Comparison of ENCODE assay signal across 21 cellular contexts in the genomic region with DNA sequence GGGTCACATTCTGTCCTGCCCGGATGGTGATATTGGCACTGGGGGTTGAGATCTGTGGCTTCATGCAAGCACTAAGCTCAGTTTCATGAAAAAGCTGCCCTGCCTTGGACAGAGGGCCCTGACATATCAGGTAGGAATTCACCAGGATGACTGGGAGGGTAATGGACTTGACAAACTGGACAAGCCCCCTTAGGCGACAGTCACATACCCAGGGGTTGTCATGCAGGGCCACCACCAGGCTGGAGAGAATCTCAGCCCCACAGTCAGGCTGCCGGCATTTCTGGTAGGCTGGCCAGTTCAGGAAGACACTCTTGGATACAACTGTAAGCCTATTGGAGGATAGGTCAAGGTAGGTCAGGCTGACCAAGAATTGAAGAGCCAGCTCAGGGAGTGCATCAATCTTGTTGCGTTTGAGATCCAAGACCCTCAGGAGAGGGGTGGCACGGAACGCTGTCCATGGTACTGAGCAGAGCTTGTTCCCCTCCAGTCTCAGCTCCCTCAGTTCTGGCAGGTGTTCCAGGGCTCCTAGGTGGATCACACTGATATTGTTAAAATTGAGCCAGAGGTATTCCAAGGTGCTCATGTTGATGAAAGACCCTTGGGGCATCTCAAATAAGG. TPM values are rescaled to one million over a fixed set of nuclear protein-coding genes. Genes with fewer than 3 reads are reported as not detected.
DNase-seq lines count a peak whose midpoint lies in the region; ATAC-seq and TF ChIP-seq lines count a peak whose summit lies in the region.
"Had no signal": no experiment of that assay in that cellular context is flagged by ENCODE, and none has a peak within 500 bp of the region (broad histone marks: within the 10 kb centered on the region; RNA-seq: fewer than 3 reads in every experiment).

No MANE protein-coding gene starts in this region.

- H3K9me3 ChIP-seq in Karpas-422 (ENCODE audit: low read length) (no peaks in the 10 kb centered on the region), neural cell (ENCODE audit: low read length) (no peaks in the 10 kb centered on the region)
- H3K9me3 ChIP-seq: ascending aorta, BLaER1, gastrocnemius medialis, MG63 had no signal

- H3K27me3 ChIP-seq in GM23338 (ENCODE audit: insufficient read depth) (no peaks in the 10 kb centered on the region), Karpas-422 (ENCODE audit: low read length) (no peaks in the 10 kb centered on the region), neural cell (ENCODE audit: insufficient read depth, low read depth, low read length) (no peaks in the 10 kb centered on the region)
- H3K27me3 ChIP-seq: ascending aorta, BLaER1, gastrocnemius medialis, MG63 had no signal

- TF ChIP-seq EP300 in neural cell (conservative IDR thresholded peaks at IDR 0.05; ENCODE audit: poor library complexity, severe bottlenecking) = no peak

- H3K9me3 Mint-ChIP-seq in GM23338 (no peaks in the 10 kb centered on the region), Calu3 (ENCODE audit: low read depth, unreplicated experiment) (no peaks in the 10 kb centered on the region)

- H2AFZ ChIP-seq in GM23338 (no peak overlapping the region), Karpas-422 (ENCODE audit: low read length) (no peak overlapping the region), neural cell (ENCODE audit: low read depth, low read length) (no peak overlapping the region)

- DNase-seq in GM23338 (ENCODE audit: low spot score) (peak; percentile 72), Karpas-422 (peak; percentile 38), dermis blood vessel endothelial cell (peak; percentile 13), cortex of kidney (lab: John Stamatoyannopoulos, UW) (no peak), NCI-H748 treated with DMSO at 0.1 percent for 48 hours (lab: John Stamatoyannopoulos, UW) (no peak), Calu3 (no peak)
- DNase-seq: activated CD8-positive, alpha-beta memory T cell treated with anti-CD3 and anti-CD28 coated beads, Interleukin-2, amount 50 U/mL, for 4 hours; gastrocnemius medialis; MG63; naive thymus-derived CD4-positive, alpha-beta T cell; NCI-H2029 treated with DMSO at 0.1 percent for 48 hours; spleen; T-helper 9 cell had no signal

- peak; percentile 88 for ATAC-seq in GM23338
- ATAC-seq: gastrocnemius medialis; naive thymus-derived CD4-positive, alpha-beta T cell had no signal

- CTCF ChIA-PET in Calu3 (lab: Charles Lee) = no interaction called here

- no peak overlapping the region for H3K9ac ChIP-seq in Karpas-422 (ENCODE audit: low read length)
- H3K9ac ChIP-seq in neural cell (ENCODE audit: low read length) = no peak overlapping the region
- H3K9ac ChIP-seq: BLaER1 had no signal

- H3K9me2 ChIP-seq in GM23338 (ENCODE audit: insufficient read depth) (peaks cover 7% of the 10 kb centered on the region; the same call in 1 of the 2 replicates), Karpas-422 (replicated peaks; ENCODE audit: insufficient read depth, low read length) (no peaks in the 10 kb centered on the region), neural cell (ENCODE audit: insufficient read depth, low read length) (no peaks in the 10 kb centered on the region)

- H3K4me1 Mint-ChIP-seq in GM23338 (no peaks in the 10 kb centered on the region), Calu3 (ENCODE audit: low read depth, unreplicated experiment) (no peaks in the 10 kb centered on the region)
- H3K4me1 Mint-ChIP-seq: naive thymus-derived CD4-positive, alpha-beta T cell had no signal

- no TSS peak for BruUV-seq in Calu3 (replicated peaks; lab: Mats Ljungman, UMichigan)

- TF ChIP-seq CTCF in GM23338 (conservative IDR thresholded peaks at IDR 0.05; ENCODE audit: low read depth in 2 of 2) = no peak
- TF ChIP-seq CTCF in neural cell (IDR thresholded peaks at IDR 0.05; ENCODE audit: poor library complexity, severe bottlenecking) = no peak
- TF ChIP-seq CTCF in Calu3 (IDR thresholded peaks at IDR 0.05; ENCODE audit: unreplicated experiment) = no peak

- TF ChIP-seq RAD21 in neural cell (conservative IDR thresholded peaks at IDR 0.05) = no peak

- no peak overlapping the region for H3K4me2 ChIP-seq in GM23338
- H3K4me2 ChIP-seq in Karpas-422 (ENCODE audit: low read depth, low read length, poor library complexity, severe bottlenecking) = no peak overlapping the region
- H3K4me2 ChIP-seq in neural cell (ENCODE audit: low read length) = no peak overlapping the region
- H3K4me2 ChIP-seq: BLaER1 had no signal

- H3K36me3 ChIP-seq in GM23338 (ENCODE audit: insufficient read depth) = no peaks in the 10 kb centered on the region
- no peaks in the 10 kb centered on the region for H3K36me3 ChIP-seq in Karpas-422 (ENCODE audit: insufficient read depth, low read length)
- H3K36me3 ChIP-seq in neural cell (ENCODE audit: insufficient read depth, low read length) = no peaks in the 10 kb centered on the region
- H3K36me3 ChIP-seq: ascending aorta, BLaER1, gastrocnemius medialis, MG63, spleen had no signal

- H3K4me3 Mint-ChIP-seq in GM23338 (no peak overlapping the region), Calu3 (ENCODE audit: low read depth, unreplicated experiment) (no peak overlapping the region)
- H3K4me3 Mint-ChIP-seq: naive thymus-derived CD4-positive, alpha-beta T cell had no signal

- H3K4me1 ChIP-seq in GM23338 (ENCODE audit: insufficient read depth) = no peaks in the 10 kb centered on the region
- no peaks in the 10 kb centered on the region for H3K4me1 ChIP-seq in Karpas-422 (ENCODE audit: low read length)
- H3K4me1 ChIP-seq: ascending aorta, BLaER1, gastrocnemius medialis, spleen had no signal

- H3K27me3 Mint-ChIP-seq in GM23338 (ENCODE audit: insufficient read depth, low read depth, poor library complexity) (peaks cover 2% of the 10 kb centered on the region), Calu3 (ENCODE audit: unreplicated experiment) (peaks cover 39% of the 10 kb centered on the region)

- H3K27ac ChIP-seq in GM23338 (ENCODE audit: low read depth) = no peak overlapping the region
- H3K27ac ChIP-seq in Karpas-422 (ENCODE audit: low read length) = no peak overlapping the region
- H3K27ac ChIP-seq in neural cell (ENCODE audit: low read length) = no peak overlapping the region
- H3K27ac ChIP-seq: ascending aorta, BLaER1, gastrocnemius medialis, spleen had no signal

- H3K4me3 ChIP-seq in GM23338 (no peak overlapping the region), Karpas-422 (ENCODE audit: low read length) (no peak overlapping the region), neural cell (ENCODE audit: low read length) (no peak overlapping the region)
- H3K4me3 ChIP-seq: ascending aorta, BLaER1, gastrocnemius medialis, MG63, spleen had no signal

- H3K79me2 ChIP-seq in GM23338 (replicated peaks; ENCODE audit: insufficient read depth) (no peaks in the 10 kb centered on the region), Karpas-422 (ENCODE audit: low read length) (no peaks in the 10 kb centered on the region), neural cell (replicated peaks; ENCODE audit: insufficient read depth, low read length) (no peaks in the 10 kb centered on the region)

- intact Hi-C loops in Calu3 (cut with micrococcal nuclease; ENCODE audit: unreplicated experiment) = no loop called here

- H3K27ac Mint-ChIP-seq in GM23338 (no peak overlapping the region), Calu3 (ENCODE audit: unreplicated experiment) (no peak overlapping the region)
- H3K27ac Mint-ChIP-seq: naive thymus-derived CD4-positive, alpha-beta T cell had no signal

- no peaks in the 10 kb centered on the region for H3F3A ChIP-seq in GM23338 (replicated peaks; ENCODE audit: low read depth)
- no peaks in the 10 kb centered on the region for H3F3A ChIP-seq in neural cell (ENCODE audit: insufficient read depth, low read length, poor library complexity, severe bottlenecking)

- H4K20me1 ChIP-seq in GM23338 (replicated peaks; ENCODE audit: insufficient read depth) (no peaks in the 10 kb centered on the region), Karpas-422 (ENCODE audit: insufficient read depth, low read depth, low read length) (no peaks in the 10 kb centered on the region), neural cell (ENCODE audit: insufficient read depth) (no peaks in the 10 kb centered on the region)
- H4K20me1 ChIP-seq: BLaER1 had no signal

- no peaks in the 10 kb centered on the region for H3K36me3 Mint-ChIP-seq in GM23338 (ENCODE audit: low read depth)
- no peaks in the 10 kb centered on the region for H3K36me3 Mint-ChIP-seq in Calu3 (ENCODE audit: insufficient read depth, unreplicated experiment)
- H3K36me3 Mint-ChIP-seq: naive thymus-derived CD4-positive, alpha-beta T cell had no signal

RNA-seq across cellular contexts. Expression of a gene that starts 0.8 kb away (rescaled TPM):
- total RNA-seq in GM23338 (2014; rRNA removed; shearing (Covaris generic)) = not detected in 2 replicates
- polyA plus RNA-seq in GM23338 (2016; fragmentation: Nextera tagmentation; extraction: Ambion mirVana) = not detected in 2 replicates
- total RNA-seq in Karpas-422 (2014; rRNA removed; shearing (Covaris generic); ENCODE audit: low replicate concordance) = not detected in 2 replicates
- not detected in 2 replicates for total RNA-seq in dermis blood vessel endothelial cell
- not detected in 2 replicates for polyA plus RNA-seq in neural cell
- polyA minus RNA-seq in neural cell = not detected in 2 replicates
- not detected in 2 replicates for total RNA-seq in Calu3 (2022)
- total RNA-seq: ascending aorta; gastrocnemius medialis; H1; naive thymus-derived CD4-positive, alpha-beta T cell; NCI-H460; posterior vena cava; SK-MEL-5; spleen had no signal
- polyA plus RNA-seq: H1; naive thymus-derived CD4-positive, alpha-beta T cell; spleen; thymus had no signal

RNA-seq across cellular contexts. Expression of a gene that starts 16.8 kb away (rescaled TPM):
- total RNA-seq in GM23338 (2014; rRNA removed; shearing (Covaris generic)) = 0.07 TPM in 1 of 2 replicates, not detected in the other
- polyA plus RNA-seq in GM23338 (2016; fragmentation: Nextera tagmentation; extraction: Ambion mirVana) = not detected in 2 replicates
- total RNA-seq in Karpas-422 (2014; rRNA removed; shearing (Covaris generic); ENCODE audit: low replicate concordance) = not detected in 2 replicates
- not detected in 2 replicates for total RNA-seq in dermis blood vessel endothelial cell
- not detected in 2 replicates for polyA plus RNA-seq in neural cell
- polyA minus RNA-seq in neural cell = not detected in 2 replicates
- total RNA-seq in Calu3 (2022) = not detected in 2 replicates
- total RNA-seq: ascending aorta; gastrocnemius medialis; H1; naive thymus-derived CD4-positive, alpha-beta T cell; NCI-H460; posterior vena cava; SK-MEL-5; spleen had no signal
- polyA plus RNA-seq: naive thymus-derived CD4-positive, alpha-beta T cell; spleen; thymus had no signal

RNA-seq across cellular contexts. Expression of a gene that starts 20.3 kb away (rescaled TPM):
- total RNA-seq in GM23338 (2014; rRNA removed; shearing (Covaris generic)) = not detected in 2 replicates
- not detected in 2 replicates for polyA plus RNA-seq in GM23338 (2016; fragmentation: Nextera tagmentation; extraction: Ambion mirVana)
- total RNA-seq in Karpas-422 (2014; rRNA removed; shearing (Covaris generic); ENCODE audit: low replicate concordance) = not detected in 2 replicates
- not detected in 2 replicates for total RNA-seq in dermis blood vessel endothelial cell
- polyA plus RNA-seq in neural cell = not detected in 2 replicates
- not detected in 2 replicates for polyA minus RNA-seq in neural cell
- total RNA-seq in Calu3 (2022) = not detected in 2 replicates
- total RNA-seq: ascending aorta; H1; naive thymus-derived CD4-positive, alpha-beta T cell; NCI-H460; spleen had no signal
- polyA plus RNA-seq: H1; naive thymus-derived CD4-positive, alpha-beta T cell; spleen had no signal

RNA-seq across cellular contexts. Expression of a gene that starts 30.2 kb away (rescaled TPM):
- 6.6 and 6.7 TPM in 2 replicates for total RNA-seq in GM23338 (2014; rRNA removed; shearing (Covaris generic))
- 3.2 TPM in 2 replicates for polyA plus RNA-seq in GM23338 (2016; fragmentation: Nextera tagmentation; extraction: Ambion mirVana)
- total RNA-seq in Karpas-422 (2014; rRNA removed; shearing (Covaris generic); ENCODE audit: low replicate concordance) = not detected in 2 replicates
- 0.68 and 2.3 TPM in 2 replicates for total RNA-seq in dermis blood vessel endothelial cell
- 1.9 and 3.3 TPM in 2 replicates for polyA plus RNA-seq in neural cell
- 0.73 and 1.4 TPM in 2 replicates for polyA minus RNA-seq in neural cell
- total RNA-seq in Calu3 (2022) = not detected in 2 replicates
- total RNA-seq: ascending aorta, SK-MEL-5 had no signal

RNA-seq across cellular contexts. Expression of a gene that starts 50.9 kb away (rescaled TPM):
- total RNA-seq in GM23338 (2014; rRNA removed; shearing (Covaris generic)) = not detected in 2 replicates
- polyA plus RNA-seq in GM23338 (2016; fragmentation: Nextera tagmentation; extraction: Ambion mirVana) = not detected in 2 replicates
- not detected in 2 replicates for total RNA-seq in Karpas-422 (2014; rRNA removed; shearing (Covaris generic); ENCODE audit: low replicate concordance)
- 0.47 TPM in 1 of 2 replicates, not detected in the other for total RNA-seq in dermis blood vessel endothelial cell
- not detected in 2 replicates for polyA plus RNA-seq in neural cell
- polyA minus RNA-seq in neural cell = not detected in 2 replicates
- not detected in 2 replicates for total RNA-seq in Calu3 (2022)
- total RNA-seq: ascending aorta; H1; naive thymus-derived CD4-positive, alpha-beta T cell; NCI-H460; posterior vena cava; SK-MEL-5; spleen had no signal
- polyA plus RNA-seq: H1; naive thymus-derived CD4-positive, alpha-beta T cell had no signal

Comparison
In these comparisons a context has a peak if more than half of its experiments do, and no peak if none do; other contexts are left out.
1. DNase-seq: peak in GM23338 (single experiment), Karpas-422 (single experiment) and dermis blood vessel endothelial cell (single experiment); none in cortex of kidney (single experiment), NCI-H748 treated with DMSO at 0.1 percent for 48 hours (single experiment) and Calu3 (single experiment).